In genomic region chr1:202274611-202275010, GRCh38 we compare ENCODE assay signal across 8 cellular contexts.
DNase-seq lines count a peak whose midpoint lies in the region; ATAC-seq and TF ChIP-seq lines count a peak whose summit lies in the region.

No MANE protein-coding gene starts in this region.

- no peak overlapping the region for H3K27ac Mint-ChIP-seq in activated naive CD4-positive, alpha-beta T cell treated with anti-CD3 and anti-CD28 coated beads, Interleukin-2, amount 10 ng/mL, durations not matched to agents 7 days and 5 days

- ATAC-seq in heart right ventricle (peak in 2 of 8 donors; percentile 26 to 42), Panc1 (no peak), lower lobe of right lung (peak in 1 of 2 donors; percentile 40)

- POLR2A ChIA-PET in Panc1 (lab: Charles Lee): interaction anchor here (0.6 kb wide), 1 partner anchor 26 kb away, joined by 7 read pairs; no protein-coding TSS in a partner anchor

- H3K4me1 Mint-ChIP-seq in activated naive CD4-positive, alpha-beta T cell treated with anti-CD3 and anti-CD28 coated beads, Interleukin-2, amount 10 ng/mL, durations not matched to agents 7 days and 5 days: no peaks in the 10 kb centered on the region

- BruUV-seq in Panc1 (replicated peaks; lab: Mats Ljungman, UMichigan): no TSS peak

- in situ Hi-C loops in Panc1 (cut with HindIII; ENCODE audit: low pct_unique_long_range_greater_than_20kb, low sequenced_read_pairs): no loop called here

- 42 to 69% methylated on average over 1 of the region's 1 CpG for whole genome bisulfite sequencing in heart right ventricle, 2 donors
- WGBS in prostate gland: 100% methylated on average over 1 of the region's 1 CpG

- H3K27ac ChIP-seq in heart right ventricle (no peak overlapping the region), Panc1 (ENCODE audit: low read length) (no peak overlapping the region), lower lobe of right lung (no peak overlapping the region), prostate gland (no peak overlapping the region)

- no peak for TF ChIP-seq POLR2A in prostate gland (IDR thresholded peaks at IDR 0.05)

- TF ChIP-seq CTCF in heart right ventricle (IDR thresholded peaks at IDR 0.05) (peak in 7 of 9 donors; percentile 32 to 56 (median 53)), Panc1 (IDR thresholded peaks at IDR 0.05) (peak; percentile 66; the same call in 1 of the 2 replicates), lower lobe of right lung (IDR thresholded peaks at IDR 0.05) (peak; percentile 32), prostate gland (IDR thresholded peaks at IDR 0.05) (peak in 1 of 4 experiments; percentile 25)

- H3K27me3 ChIP-seq in heart right ventricle (peaks cover 0 to 14% (median 4%) of the 10 kb centered on the region in 7 donors), Panc1 (ENCODE audit: control insufficient read depth, insufficient read depth, low read length) (peaks cover 4% of the 10 kb centered on the region; the same call in 1 of the 2 replicates), lower lobe of right lung (ENCODE audit: low read depth) (peaks cover 8% of the 10 kb centered on the region), prostate gland (replicated peaks; ENCODE audit: insufficient read depth) (no peaks in the 10 kb centered on the region)

- intact Hi-C loops in heart right ventricle (cut with DNase I) (loop anchor here in 5 of 10 donors (2.0 to 5.0 kb wide), 2 partner anchors 38 to 40 kb away; no protein-coding TSS in a partner anchor), cardiac septum (cut with DNase I) (loop anchor here (2.0 kb wide), 1 partner anchor 40 kb away; no protein-coding TSS in a partner anchor), Panc1 (cut with micrococcal nuclease; ENCODE audit: unreplicated experiment) (no loop called here), lower lobe of right lung (cut with DNase I) (no loop called here), prostate gland (cut with DNase I) (no loop called here)

- H3K9me3 ChIP-seq in heart right ventricle (no peaks in the 10 kb centered on the region), Panc1 (ENCODE audit: control insufficient read depth, insufficient read depth, low read depth, low read length) (no peaks in the 10 kb centered on the region), lower lobe of right lung (no peaks in the 10 kb centered on the region), prostate gland (no peaks in the 10 kb centered on the region)

- H3K4me3 Mint-ChIP-seq in activated naive CD4-positive, alpha-beta T cell treated with anti-CD3 and anti-CD28 coated beads, Interleukin-2, amount 10 ng/mL, durations not matched to agents 7 days and 5 days: no peak overlapping the region

- no peaks in the 10 kb centered on the region for H3K36me3 Mint-ChIP-seq in activated naive CD4-positive, alpha-beta T cell treated with anti-CD3 and anti-CD28 coated beads, Interleukin-2, amount 10 ng/mL, durations not matched to agents 7 days and 5 days

- no peaks in the 10 kb centered on the region for H3K9me3 Mint-ChIP-seq in activated naive CD4-positive, alpha-beta T cell treated with anti-CD3 and anti-CD28 coated beads, Interleukin-2, amount 10 ng/mL, durations not matched to agents 7 days and 5 days

- H3K27me3 Mint-ChIP-seq in activated naive CD4-positive, alpha-beta T cell treated with anti-CD3 and anti-CD28 coated beads, Interleukin-2, amount 10 ng/mL, durations not matched to agents 7 days and 5 days: peaks cover 34% of the 10 kb centered on the region

- H3K4me3 ChIP-seq in heart right ventricle: no peak overlapping the region
- no peak overlapping the region for H3K4me3 ChIP-seq in Panc1 (ENCODE audit: low read depth in 2 of 2, low read length in 2 of 2)
- no peak overlapping the region for H3K4me3 ChIP-seq in lower lobe of right lung
- no peak overlapping the region for H3K4me3 ChIP-seq in prostate gland

- peak in 1 of 2 donors; percentile 17 for DNase-seq in heart right ventricle
- no peak for DNase-seq in cardiac septum (ENCODE audit: low spot score)
- DNase-seq in Panc1 (ENCODE audit: low read depth, low spot score): no peak
- peak; percentile 66 for DNase-seq in activated naive CD4-positive, alpha-beta T cell treated with anti-CD3 and anti-CD28 coated beads, Interleukin-2, amount 10 ng/mL, durations not matched to agents 7 days and 5 days
- DNase-seq in lower lobe of right lung: no peak
- no peak for DNase-seq in prostate gland (ENCODE audit: low spot score)
- no peak for DNase-seq in NCI-H2081 treated with DMSO at 0.1 percent for 48 hours (lab: John Stamatoyannopoulos, UW)
- no peak for DNase-seq in NCI-H1436 treated with DMSO at 0.1 percent for 48 hours (lab: John Stamatoyannopoulos, UW)

- CTCF ChIA-PET in Panc1 (lab: Charles Lee): no interaction called here
- CTCF ChIA-PET in activated naive CD4-positive, alpha-beta T cell treated with anti-CD3 and anti-CD28 coated beads, Interleukin-2, amount 10 ng/mL, durations not matched to agents 7 days and 5 days (lab: Charles Lee): interaction anchor here (0.6 to 5.2 kb wide), 21 partner anchors 8 to 445 kb away, joined by 3 to 93 read pairs (median 4); partner anchors contain the start of genes LGR6 and PTPN7

- no peaks in the 10 kb centered on the region for H3K36me3 ChIP-seq in heart right ventricle
- no peaks in the 10 kb centered on the region for H3K36me3 ChIP-seq in Panc1 (ENCODE audit: control insufficient read depth, insufficient read depth, low read length)
- no peaks in the 10 kb centered on the region for H3K36me3 ChIP-seq in lower lobe of right lung
- no peaks in the 10 kb centered on the region for H3K36me3 ChIP-seq in prostate gland

- H3K4me1 ChIP-seq in heart right ventricle: no peaks in the 10 kb centered on the region
- H3K4me1 ChIP-seq in Panc1 (ENCODE audit: control insufficient read depth, insufficient read depth, low read length): no peaks in the 10 kb centered on the region
- no peaks in the 10 kb centered on the region for H3K4me1 ChIP-seq in lower lobe of right lung
- H3K4me1 ChIP-seq in prostate gland (replicated peaks): no peaks in the 10 kb centered on the region
